In genomic region chr20:56440346-56441007, GRCh38 we compare ENCODE assay signal across 8 cellular contexts. TPM values are rescaled to one million over a fixed set of nuclear protein-coding genes. Genes with fewer than 3 reads are reported as not detected.
DNase-seq lines count a peak whose midpoint lies in the region; ATAC-seq lines count a peak whose summit lies in the region.

No MANE protein-coding gene starts in this region.

- peaks cover 12 to 30% (median 13%) of the 10 kb centered on the region in 3 donors for H3K4me1 Mint-ChIP-seq in naive B cell

- peak overlapping the region in 3 of 6 donors; percentile 14 to 78 (median 66) for H3K27ac Mint-ChIP-seq in naive B cell

- peak; percentile 45 for DNase-seq in GDM1 (lab: John Stamatoyannopoulos, UW)
- DNase-seq in activated CD8-positive, alpha-beta memory T cell treated with anti-CD3 and anti-CD28 coated beads for 4 hours (ENCODE audit: low read depth in 2 of 2) = peak; percentile 52 to 56
- peak; percentile 45 for DNase-seq in naive B cell
- no peak for DNase-seq in germinal center (ENCODE audit: low spot score)
- DNase-seq in HCEC 1CT = no peak
- DNase-seq in NCI-H1417 treated with DMSO at 0.1 percent for 48 hours (lab: John Stamatoyannopoulos, UW) = no peak

- peaks cover 0 to 1% (median 0%) of the 10 kb centered on the region in 7 donors for H3K9me3 Mint-ChIP-seq in naive B cell

- ATAC-seq in HG02759 (IDR thresholded peaks at IDR 0.05; ENCODE audit: unreplicated experiment) (peak; percentile 77), naive B cell (ENCODE audit: low read depth in 2 of 2) (peak; percentile 55 to 70), HG03520 (IDR thresholded peaks at IDR 0.05; ENCODE audit: unreplicated experiment) (no peak)

- peak overlapping the region in 4 of 8 donors; percentile 45 to 81 (median 68) for H3K4me3 Mint-ChIP-seq in naive B cell

- H3K36me3 Mint-ChIP-seq in naive B cell = no peaks in the 10 kb centered on the region

- peaks cover 0 to 19% (median 6%) of the 10 kb centered on the region in 3 donors for H3K27me3 Mint-ChIP-seq in naive B cell

RNA-seq across cellular contexts. Expression of gene RTF2, which starts 27.9 kb away (rescaled TPM):
- 100 to 1,000 TPM; 130 to 152 (median 141) TPM for polyA plus RNA-seq in naive B cell (ENCODE audit: low read depth in 6 of 6)

RNA-seq across cellular contexts. Expression of gene CASS4, which starts 28.4 kb away (rescaled TPM):
- polyA plus RNA-seq in naive B cell (ENCODE audit: low read depth in 6 of 6) = under 1 TPM in 4 of 6 donors, not detected in 2; 0.20 to 0.46 (median 0.28) TPM

RNA-seq across cellular contexts. Expression of gene CSTF1, which starts 48.0 kb away (rescaled TPM):
- 10 to 100 TPM; 23.6 to 38.0 (median 26.5) TPM for polyA plus RNA-seq in naive B cell (ENCODE audit: low read depth in 6 of 6)

RNA-seq across cellular contexts. Expression of gene AURKA, which starts 48.5 kb away (rescaled TPM):
- polyA plus RNA-seq in naive B cell (ENCODE audit: low read depth in 6 of 6) = 1 to 10 TPM in 2 of 6 donors, under 1 TPM in 3, not detected in 1; 0.13 to 1.6 (median 0.96) TPM

Comparison
In these comparisons a context has a peak if more than half of its experiments do, and no peak if none do; other contexts are left out.
1. DNase-seq: peak in GDM1 (single experiment), activated CD8-positive, alpha-beta memory T cell treated with anti-CD3 and anti-CD28 coated beads for 4 hours (2 of 2) and naive B cell (single experiment); none in germinal center (single experiment), HCEC 1CT (single experiment) and NCI-H1417 treated with DMSO at 0.1 percent for 48 hours (single experiment).